11 cellular contexts compared by ENCODE assay signal in genomic region chr1:204406621-204407020, GRCh38. TPM values are rescaled to one million over a fixed set of nuclear protein-coding genes. Genes with fewer than 3 reads are reported as not detected.
A peak's percentile ranks its signal among the peaks of the same experiment; 100 is the strongest.
DNase-seq lines count a peak whose midpoint lies in the region; ATAC-seq, FAIRE-seq and TF ChIP-seq lines count a peak whose summit lies in the region.
"Had no signal": no experiment of that assay in that cellular context is flagged by ENCODE, and none has a peak within 500 bp of the region (broad histone marks: within the 10 kb centered on the region; RNA-seq: fewer than 3 reads in every experiment).

No MANE protein-coding gene starts in this region.

- H2AFZ ChIP-seq in GM12878 (ENCODE audit: control insufficient read depth, low read depth, low read length): no peak overlapping the region

- POLR2A ChIA-PET in GM12878 (lab: Charles Lee): interaction anchor here (0.8 kb wide), 1 partner anchor 108 kb away, joined by 8 read pairs; no protein-coding TSS in a partner anchor

- no peaks in the 10 kb centered on the region for H3K9me3 Mint-ChIP-seq in activated naive CD4-positive, alpha-beta T cell treated with anti-CD3 and anti-CD28 coated beads, Interleukin-2, amount 10 ng/mL, durations not matched to agents 7 days and 5 days

- peaks cover 1 to 20% of the 10 kb centered on the region in 2 experiments for H3K36me3 ChIP-seq in GM12878 (ENCODE audit: control insufficient read depth in 2 of 2, insufficient read depth in 2 of 2, low read length in 1 of 2)
- H3K36me3 ChIP-seq in lower lobe of right lung: peaks cover 49% of the 10 kb centered on the region
- peaks cover 11 to 57% (median 27%) of the 10 kb centered on the region in 4 donors for H3K36me3 ChIP-seq in upper lobe of left lung

- H3K9ac ChIP-seq in GM12878 (ENCODE audit: control insufficient read depth, insufficient read depth, low read length): no peak overlapping the region; the same call in 1 of the 2 replicates

- peaks cover 85% of the 10 kb centered on the region for H3K79me2 ChIP-seq in GM12878 (ENCODE audit: control insufficient read depth, insufficient read depth, low read length)

- BruUV-seq in GM12878 (replicated peaks; lab: Mats Ljungman, UMichigan): no TSS peak

- TF ChIP-seq CTCF in GM12878 (IDR thresholded peaks at IDR 0.05 in 2 of 3, conservative IDR thresholded peaks at IDR 0.05 in 1 of 3; ENCODE audit: control insufficient read depth in 2 of 3, extremely low read depth in 1 of 3, insufficient read depth in 1 of 3, low read depth in 3 of 3, low read length in 3 of 3): no peak
- TF ChIP-seq CTCF in lower lobe of right lung (IDR thresholded peaks at IDR 0.05): no peak
- TF ChIP-seq CTCF in upper lobe of left lung (IDR thresholded peaks at IDR 0.05): no peak
- TF ChIP-seq CTCF in GM20000 (IDR thresholded peaks at IDR 0.05; ENCODE audit: extremely low read depth, missing control alignments): no peak

- DNase-seq in activated naive CD4-positive, alpha-beta T cell treated with anti-CD3 and anti-CD28 coated beads, Interleukin-2, amount 10 ng/mL, durations not matched to agents 7 days and 5 days: no peak
- DNase-seq in activated naive CD4-positive, alpha-beta T cell treated with anti-CD3 and anti-CD28 coated beads, Interleukin-2, amount 50 U/mL, for 16 hours: no peak
- DNase-seq in GM12878 (ENCODE audit: low read depth, low spot score) (no peak), lower lobe of right lung (no peak), upper lobe of left lung (no peak), DMS53 (lab: John Stamatoyannopoulos, UW) (no peak), GM20000 (ENCODE audit: low spot score) (no peak), NCI-H2196 (lab: John Stamatoyannopoulos, UW; ENCODE audit: unreplicated experiment) (no peak)
- DNase-seq: DMS 273 treated with DMSO at 0.1 percent for 48 hours; NCI-H774; stimulated activated CD4-positive, alpha-beta T cell treated with anti-CD3 and anti-CD28 coated beads, Interleukin-4, amount 100 ng/mL, for 1 hour had no signal

- CTCF ChIA-PET in activated naive CD4-positive, alpha-beta T cell treated with anti-CD3 and anti-CD28 coated beads, Interleukin-2, amount 10 ng/mL, durations not matched to agents 7 days and 5 days (lab: Charles Lee): interaction anchor here (1.4 to 4.7 kb wide), 3 partner anchors 7 to 40 kb away, joined by 3 to 41 read pairs (median 4); no protein-coding TSS in a partner anchor
- CTCF ChIA-PET in GM12878 (lab: Yijun Ruan, JAX): interaction anchor here (0.8 to 4.7 kb wide), 8 partner anchors 8 to 100 kb away, joined by 3 to 73 read pairs (median 6); no protein-coding TSS in a partner anchor

- in situ Hi-C loops in GM12878 (cut with MboI): no loop called here

- H3K27ac Mint-ChIP-seq in activated naive CD4-positive, alpha-beta T cell treated with anti-CD3 and anti-CD28 coated beads, Interleukin-2, amount 10 ng/mL, durations not matched to agents 7 days and 5 days: peak overlapping the region; percentile 52

- 49% methylated on average over 4 of the region's 4 CpGs for WGBS in GM12878 (ENCODE audit: insufficient coverage, insufficient replicate concordance, low lambda C conversion rate, missing lambda C conversion rate)
- WGBS in upper lobe of left lung, 2 donors: 54 to 66% methylated on average over 4 of the region's 4 CpGs

- FAIRE-seq in GM12878 (lab: Jason Lieb, UNC): no peak

- intact Hi-C loops in GM12878 (cut with micrococcal nuclease; ENCODE audit: unreplicated experiment) (no loop called here), lower lobe of right lung (cut with DNase I) (no loop called here)

- TF ChIP-seq POLR2A in GM12878 (IDR thresholded peaks at IDR 0.05; ENCODE audit: low read depth, low read length) (no peak), upper lobe of left lung (IDR thresholded peaks at IDR 0.05) (no peak)

- H3K9me3 ChIP-seq in GM12878 (replicated peaks; ENCODE audit: control insufficient read depth, insufficient read depth, low read length): no peaks in the 10 kb centered on the region
- no peaks in the 10 kb centered on the region for H3K9me3 ChIP-seq in lower lobe of right lung
- no peaks in the 10 kb centered on the region for H3K9me3 ChIP-seq in upper lobe of left lung

- RAD21 ChIA-PET in GM12878 (lab: Charles Lee; ENCODE audit: unreplicated experiment): interaction anchor here (0.6 to 2.2 kb wide), 7 partner anchors 8 to 560 kb away, joined by 3 to 13 read pairs (median 7); no protein-coding TSS in a partner anchor

- peak overlapping the region; percentile 87 for H3K4me3 ChIP-seq in GM12878
- H3K4me3 ChIP-seq in lower lobe of right lung: peak overlapping the region; percentile 88
- peak overlapping the region; percentile 10 to 87 (median 70) for H3K4me3 ChIP-seq in upper lobe of left lung

- H3K27me3 ChIP-seq in GM12878 (replicated peaks in 1 of 2; ENCODE audit: control insufficient read depth in 2 of 2, insufficient read depth in 2 of 2, low read length in 1 of 2) (no peaks in the 10 kb centered on the region), lower lobe of right lung (ENCODE audit: low read depth) (no peaks in the 10 kb centered on the region), upper lobe of left lung (no peaks in the 10 kb centered on the region)

- no peaks in the 10 kb centered on the region for H3K27me3 Mint-ChIP-seq in activated naive CD4-positive, alpha-beta T cell treated with anti-CD3 and anti-CD28 coated beads, Interleukin-2, amount 10 ng/mL, durations not matched to agents 7 days and 5 days

- ATAC-seq in GM12878 (no peak), lower lobe of right lung (no peak), upper lobe of left lung (ENCODE audit: low FRiP score in 2 of 2) (no peak)

- H3K4me1 ChIP-seq in GM12878 (ENCODE audit: control insufficient read depth, insufficient read depth, low read length) (no peaks in the 10 kb centered on the region), lower lobe of right lung (peaks cover 26% of the 10 kb centered on the region), upper lobe of left lung (peaks cover 19 to 47% (median 23%) of the 10 kb centered on the region in 4 donors)

- H4K20me1 ChIP-seq in GM12878 (ENCODE audit: control insufficient read depth, insufficient read depth): peaks cover 13% of the 10 kb centered on the region

- TF ChIP-seq RAD21 in GM12878 (IDR thresholded peaks at IDR 0.05; ENCODE audit: insufficient read depth, low read depth, low read length): no peak

- H3K4me2 ChIP-seq in GM12878 (ENCODE audit: control insufficient read depth, insufficient read depth): peak overlapping the region; percentile 49

- peak overlapping the region; percentile 98 for H3K4me3 Mint-ChIP-seq in activated naive CD4-positive, alpha-beta T cell treated with anti-CD3 and anti-CD28 coated beads, Interleukin-2, amount 10 ng/mL, durations not matched to agents 7 days and 5 days

- TF ChIP-seq EP300 in GM12878 (IDR thresholded peaks at IDR 0.05; ENCODE audit: borderline replicate concordance in 1 of 2, control insufficient read depth in 1 of 2, low read depth in 2 of 2, low read length in 2 of 2): no peak
- no peak for TF ChIP-seq EP300 in upper lobe of left lung (IDR thresholded peaks at IDR 0.05)

- SMC1A ChIA-PET in GM12878 (lab: Charles Lee; ENCODE audit: uncharacterized antibody, unreplicated experiment): interaction anchor here (1.1 to 2.6 kb wide), 4 partner anchors 8 to 38 kb away, joined by 4 to 16 read pairs (median 8); no protein-coding TSS in a partner anchor

- H3K36me3 Mint-ChIP-seq in activated naive CD4-positive, alpha-beta T cell treated with anti-CD3 and anti-CD28 coated beads, Interleukin-2, amount 10 ng/mL, durations not matched to agents 7 days and 5 days: peaks cover 55% of the 10 kb centered on the region

- no peak overlapping the region for H3K27ac ChIP-seq in GM12878 (ENCODE audit: control insufficient read depth, insufficient read depth)
- no peak overlapping the region for H3K27ac ChIP-seq in lower lobe of right lung
- H3K27ac ChIP-seq in upper lobe of left lung: peak overlapping the region in 1 of 4 donors; percentile 46

- H3K4me1 Mint-ChIP-seq in activated naive CD4-positive, alpha-beta T cell treated with anti-CD3 and anti-CD28 coated beads, Interleukin-2, amount 10 ng/mL, durations not matched to agents 7 days and 5 days: peaks cover 24% of the 10 kb centered on the region

RNA-seq across cellular contexts. Expression of gene PPP1R15B, which starts 5.0 kb away (rescaled TPM):
- 43.0 and 45.9 TPM in 2 replicates for total RNA-seq in GM12878 (2013; cell fraction: nucleolus; rRNA removed)
- total RNA-seq in GM12878 (2014; rRNA removed) (34.8 TPM in 2 replicates), GM12878 (2014; rRNA removed; fragmentation: Illumina TruSeq; extraction: Trizol) (32.7 and 32.9 TPM in 2 replicates), GM12878 (2021) (37.7 and 38.1 TPM in 2 replicates), lower lobe of right lung (45.3 TPM), upper lobe of left lung (10 to 100 TPM; 30.4 to 67.8 (median 44.2) TPM)
- polyA plus RNA-seq in GM12878 (2011; ENCODE audit: low read depth): 12.4 TPM
- polyA plus RNA-seq in GM12878 (2011; rRNA removed) (27.2 and 32.6 TPM in 2 replicates), GM12878 (2014; fragmentation: Illumina TruSeq; extraction: Trizol) (33.4 and 38.5 TPM in 2 replicates), GM12878 (2014; fragmentation: Nextera tagmentation; extraction: Ambion mirVana) (10 to 100 TPM; 13.9 to 17.1 TPM), GM12878 (2014; rRNA removed) (24.8 and 25.8 TPM in 2 replicates), GM12878 (2016; fragmentation: Nextera tagmentation; extraction: Ambion mirVana) (10 to 100 TPM; 13.9 to 15.4 TPM)
- polyA plus RNA-seq in GM12878 (2011; cell fraction: cytosol; rRNA removed): 20.5 and 25.0 TPM in 2 replicates
- 22.0 and 22.6 TPM in 2 replicates for polyA plus RNA-seq in GM12878 (2011; cell fraction: nucleus; rRNA removed)
- 19.5 and 22.5 TPM in 2 replicates for polyA plus RNA-seq in GM12878 (2012)
- polyA minus RNA-seq in GM12878 (2011; rRNA and poly(A)+ RNA removed): 38.9 and 45.2 TPM in 2 replicates
- polyA minus RNA-seq in GM12878 (2011; cell fraction: cytosol; rRNA and poly(A)+ RNA removed): 21.4 and 24.6 TPM in 2 replicates
- polyA minus RNA-seq in GM12878 (2011; cell fraction: nucleus; rRNA and poly(A)+ RNA removed): 45.8 and 65.4 TPM in 2 replicates

RNA-seq across cellular contexts. Expression of gene PLEKHA6, which starts 46.9 kb away (rescaled TPM):
- 1.4 and 1.6 TPM in 2 replicates for total RNA-seq in GM12878 (2013; cell fraction: nucleolus; rRNA removed)
- total RNA-seq in GM12878 (2014; rRNA removed) (0.05 and 0.11 TPM in 2 replicates), GM12878 (2014; rRNA removed; fragmentation: Illumina TruSeq; extraction: Trizol) (0.05 and 0.27 TPM in 2 replicates), GM12878 (2021) (0.21 and 0.69 TPM in 2 replicates), lower lobe of right lung (7.6 TPM), upper lobe of left lung (1 to 10 TPM; 3.3 to 6.9 (median 4.9) TPM)
- 0.04 TPM for polyA plus RNA-seq in GM12878 (2011; ENCODE audit: low read depth)
- polyA plus RNA-seq in GM12878 (2011; rRNA removed) (0.33 and 0.81 TPM in 2 replicates), GM12878 (2014; fragmentation: Illumina TruSeq; extraction: Trizol) (0.04 and 0.06 TPM in 2 replicates), GM12878 (2014; fragmentation: Nextera tagmentation; extraction: Ambion mirVana) (not detected), GM12878 (2014; rRNA removed) (0.04 and 0.14 TPM in 2 replicates), GM12878 (2016; fragmentation: Nextera tagmentation; extraction: Ambion mirVana) (not detected)
- polyA plus RNA-seq in GM12878 (2011; cell fraction: cytosol; rRNA removed): 0.47 and 1.3 TPM in 2 replicates
- polyA plus RNA-seq in GM12878 (2011; cell fraction: nucleus; rRNA removed): 3.2 and 4.6 TPM in 2 replicates
- 0.04 and 0.36 TPM in 2 replicates for polyA plus RNA-seq in GM12878 (2012)
- 0.51 and 1.3 TPM in 2 replicates for polyA minus RNA-seq in GM12878 (2011; rRNA and poly(A)+ RNA removed)
- 0.67 and 2.7 TPM in 2 replicates for polyA minus RNA-seq in GM12878 (2011; cell fraction: cytosol; rRNA and poly(A)+ RNA removed)
- polyA minus RNA-seq in GM12878 (2011; cell fraction: nucleus; rRNA and poly(A)+ RNA removed): 1.2 and 4.6 TPM in 2 replicates
